ENCODE assay signal across 9 cellular contexts in the genomic region with DNA sequence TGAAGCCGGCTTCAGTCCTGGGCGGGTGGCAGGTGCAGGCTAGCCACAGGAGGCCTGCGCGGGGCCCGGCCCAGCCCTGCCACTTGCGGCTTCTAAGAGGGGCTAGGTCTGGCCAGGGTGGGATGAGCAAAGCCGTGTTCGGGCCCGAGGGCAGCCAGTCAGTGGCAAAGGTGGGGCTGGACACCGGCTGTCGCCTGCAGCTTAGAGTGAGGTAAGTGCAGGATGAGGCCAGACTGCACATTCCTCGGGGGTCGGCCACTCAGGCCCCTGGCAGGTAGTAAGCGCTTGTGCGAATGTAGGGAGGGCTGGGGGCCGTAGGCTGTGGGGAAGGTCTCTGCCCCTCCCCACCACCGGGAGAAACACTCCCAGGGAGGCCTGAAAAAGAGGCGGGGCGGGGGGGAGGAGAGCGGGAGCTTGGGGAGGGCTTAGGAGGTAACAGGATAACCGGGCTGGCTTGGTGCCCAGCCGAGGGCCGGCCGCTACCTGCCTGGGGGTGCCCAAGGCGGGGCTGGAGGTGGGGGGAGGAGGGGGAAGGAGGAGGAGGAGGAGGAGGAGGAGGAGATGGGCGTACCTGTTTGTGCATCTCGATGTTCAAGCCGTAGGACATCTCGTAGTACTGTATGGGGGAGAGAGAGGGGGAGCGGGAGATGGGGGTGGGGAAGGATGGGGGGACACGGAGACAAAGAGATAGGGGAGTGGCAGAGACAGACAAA. TPM values are rescaled to one million over a fixed set of nuclear protein-coding genes. Genes with fewer than 3 reads are reported as not detected.
DNase-seq lines count a peak whose midpoint lies in the region; ATAC-seq and TF ChIP-seq lines count a peak whose summit lies in the region.
"Had no signal": no experiment of that assay in that cellular context is flagged by ENCODE, and none has a peak within 500 bp of the region (broad histone marks: within the 10 kb centered on the region; RNA-seq: fewer than 3 reads in every experiment).

No MANE protein-coding gene starts in this region.

- ATAC-seq in HG03135 (IDR thresholded peaks at IDR 0.05; ENCODE audit: unreplicated experiment) (no peak), HG02884 (IDR thresholded peaks at IDR 0.05; ENCODE audit: unreplicated experiment) (no peak)

- WGBS in prostate gland: 18% methylated on average over 31 of the region's 31 CpGs

- H3K4me1 ChIP-seq in prostate gland (replicated peaks): peaks cover 35% of the 10 kb centered on the region

- peaks cover 0 to 4% of the 10 kb centered on the region in 2 donors for H3K36me3 ChIP-seq in prostate gland

- H3K4me3 ChIP-seq in epithelial cell of esophagus (ENCODE audit: low read length) (peak overlapping the region; percentile 20), prostate gland (peak overlapping the region in 1 of 2 donors; percentile 13)

- no peak for TF ChIP-seq POLR2A in prostate gland (IDR thresholded peaks at IDR 0.05)

- no peaks in the 10 kb centered on the region for H3K9me3 ChIP-seq in prostate gland

- peak overlapping the region; percentile 86 to 90 for H3K27ac ChIP-seq in prostate gland

- no peaks in the 10 kb centered on the region for H3K27me3 ChIP-seq in prostate gland (replicated peaks; ENCODE audit: insufficient read depth)

- TF ChIP-seq CTCF in epithelial cell of esophagus (IDR thresholded peaks at IDR 0.05; ENCODE audit: insufficient read depth, low read depth, low read length, missing control alignments) (no peak), prostate gland (IDR thresholded peaks at IDR 0.05) (no peak)

- peak; percentile 93 for DNase-seq in DMS79 treated with DMSO at 0.1 percent for 48 hours (lab: John Stamatoyannopoulos, UW)
- peak; percentile 95 for DNase-seq in NCI-H2171 (lab: John Stamatoyannopoulos, UW)
- peak; percentile 96 for DNase-seq in epithelial cell of esophagus (ENCODE audit: low read depth)
- DNase-seq in prostate gland (ENCODE audit: low spot score): peak; percentile 94
- no peak for DNase-seq in cortex of kidney (lab: John Stamatoyannopoulos, UW)
- DNase-seq in HCEC 1CT: no peak
- DNase-seq: T-helper 9 cell had no signal

- intact Hi-C loops in prostate gland (cut with DNase I): no loop called here

RNA-seq across cellular contexts. Expression of a gene that starts 6.4 kb away (rescaled TPM):
- total RNA-seq in prostate gland: 100 to 1,000 TPM; 546 to 767 TPM

RNA-seq across cellular contexts. Expression of a gene that starts 26.8 kb away (rescaled TPM):
- 10 to 100 TPM; 61.9 to 82.1 TPM for total RNA-seq in prostate gland

RNA-seq across cellular contexts. Expression of a gene that starts 38.3 kb away (rescaled TPM):
- total RNA-seq in prostate gland: 100 to 1,000 TPM in 1 of 2 donors, 10 to 100 TPM in 1; 61.3 to 117 TPM

Comparison
In these comparisons a context has a peak if more than half of its experiments do, and no peak if none do; other contexts are left out.
1. DNase-seq: peak in DMS79 treated with DMSO at 0.1 percent for 48 hours (single experiment), NCI-H2171 (single experiment), epithelial cell of esophagus (single experiment) and prostate gland (single experiment); none in cortex of kidney (single experiment) and HCEC 1CT (single experiment).